In genomic region chr11:558503-558902, GRCh38 we compare ENCODE assay signal across 20 cellular contexts.
"Had no signal": no experiment of that assay in that cellular context is flagged by ENCODE, and none has a peak within 500 bp of the region (broad histone marks: within the 10 kb centered on the region; RNA-seq: fewer than 3 reads in every experiment).

No MANE protein-coding gene starts in this region.

- ATAC-seq: gastroesophageal sphincter; left cardiac atrium; psoas muscle; sciatic nerve; stimulated activated naive B cell treated with anti-CD40 and anti-IgM and Interleukin-4, amounts not matched to agents 10 μg/mL and 1 μg/mL and 100 μg/mL, for 72 hours; stimulated activated naive CD8-positive, alpha-beta T cell treated with anti-CD3 and anti-CD28 coated beads, Interleukin-15, amount 100 ng/mL, for 72 hours had no signal

- H3K4me3 ChIP-seq: colonic mucosa, esophagus squamous epithelium, gastroesophageal sphincter, left ventricle myocardium inferior, lung, psoas muscle, testis, tibial nerve had no signal

- H3K27me3 ChIP-seq: testis had no signal

- DNase-seq: colonic mucosa; dermis blood vessel endothelial cell; esophagus squamous epithelium; foreskin fibroblast; glutamatergic neuron; islet precursor cell; left cardiac atrium; left ventricle myocardium inferior; mesenchymal stem cell; midbrain; psoas muscle; stimulated activated CD4-positive, alpha-beta T cell treated with anti-CD3 and anti-CD28 coated beads, Interleukin-2, amount 100 ng/mL, for 24 hours; stimulated activated CD4-positive, alpha-beta T cell treated with anti-CD3 and anti-CD28 coated beads, Interleukin-4, amount 100 ng/mL, for 4 hours; stimulated activated naive B cell treated with anti-CD40 and anti-IgM and Interleukin-4, amounts not matched to agents 10 μg/mL and 1 μg/mL and 100 μg/mL, for 72 hours; stimulated activated naive CD8-positive, alpha-beta T cell treated with anti-CD3 and anti-CD28 coated beads, Interleukin-15, amount 100 ng/mL, for 72 hours; testis had no signal

- H3K9me3 ChIP-seq: colonic mucosa, esophagus squamous epithelium, gastroesophageal sphincter, left ventricle myocardium inferior, psoas muscle, testis, tibial nerve had no signal

- H3K36me3 ChIP-seq: colonic mucosa, gastroesophageal sphincter, left ventricle myocardium inferior, tibial nerve had no signal

- H3K27ac ChIP-seq: esophagus squamous epithelium, gastroesophageal sphincter, left ventricle myocardium inferior, psoas muscle, testis had no signal
